In the genomic region with DNA sequence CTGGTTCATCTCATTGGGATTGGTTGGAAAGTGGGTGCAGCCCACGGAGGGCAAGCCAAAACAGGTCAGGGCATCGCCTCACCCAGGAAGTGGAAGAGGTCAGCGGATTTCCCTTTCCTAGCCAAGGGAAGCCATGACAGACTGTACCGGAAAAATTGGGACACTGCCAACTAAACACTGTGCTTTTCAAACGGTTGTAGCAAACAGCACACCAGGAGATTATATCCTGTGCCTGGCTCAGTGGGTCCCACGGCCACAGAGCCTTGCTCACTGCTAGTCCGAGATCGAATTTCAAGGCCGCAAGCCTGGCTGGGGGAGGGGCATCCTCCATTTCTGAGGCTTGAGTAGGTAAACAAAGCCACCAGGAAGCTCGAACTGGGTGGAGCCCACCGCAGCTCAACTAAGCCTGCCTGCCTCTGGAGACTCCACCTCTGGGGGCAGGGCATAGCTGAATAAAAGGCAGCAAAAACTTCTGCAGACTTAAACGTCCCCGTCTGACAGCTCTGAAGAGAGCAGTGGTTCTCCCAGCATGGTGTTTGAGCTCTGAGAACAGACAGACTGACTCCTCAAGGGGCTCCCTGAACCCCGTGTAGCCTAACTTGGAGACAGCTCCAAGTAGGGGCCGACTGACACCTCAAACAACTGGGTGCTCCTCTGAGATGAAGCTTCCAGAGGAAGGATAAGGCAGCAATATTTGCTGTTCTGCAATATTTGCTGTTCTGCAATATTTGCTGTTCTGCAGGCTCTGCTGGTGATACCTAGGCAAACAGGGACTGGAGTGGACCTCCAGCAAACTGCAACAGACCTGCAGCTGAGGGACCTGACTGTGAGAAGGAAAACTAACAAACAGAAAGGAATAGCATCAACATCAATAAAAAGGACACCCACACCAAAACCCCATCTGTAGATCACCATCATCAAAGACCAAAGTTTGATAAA, we compare ENCODE assay signal across 1 cellular context.
TF ChIP-seq lines count a peak whose summit lies in the region.

No MANE protein-coding gene starts in this region.

TF ChIP-seq in HepG2, 621 proteins besides CTCF, POLR2A, EP300 and RAD21 (continued from another document):
- TF ChIP-seq, protein P1, sequence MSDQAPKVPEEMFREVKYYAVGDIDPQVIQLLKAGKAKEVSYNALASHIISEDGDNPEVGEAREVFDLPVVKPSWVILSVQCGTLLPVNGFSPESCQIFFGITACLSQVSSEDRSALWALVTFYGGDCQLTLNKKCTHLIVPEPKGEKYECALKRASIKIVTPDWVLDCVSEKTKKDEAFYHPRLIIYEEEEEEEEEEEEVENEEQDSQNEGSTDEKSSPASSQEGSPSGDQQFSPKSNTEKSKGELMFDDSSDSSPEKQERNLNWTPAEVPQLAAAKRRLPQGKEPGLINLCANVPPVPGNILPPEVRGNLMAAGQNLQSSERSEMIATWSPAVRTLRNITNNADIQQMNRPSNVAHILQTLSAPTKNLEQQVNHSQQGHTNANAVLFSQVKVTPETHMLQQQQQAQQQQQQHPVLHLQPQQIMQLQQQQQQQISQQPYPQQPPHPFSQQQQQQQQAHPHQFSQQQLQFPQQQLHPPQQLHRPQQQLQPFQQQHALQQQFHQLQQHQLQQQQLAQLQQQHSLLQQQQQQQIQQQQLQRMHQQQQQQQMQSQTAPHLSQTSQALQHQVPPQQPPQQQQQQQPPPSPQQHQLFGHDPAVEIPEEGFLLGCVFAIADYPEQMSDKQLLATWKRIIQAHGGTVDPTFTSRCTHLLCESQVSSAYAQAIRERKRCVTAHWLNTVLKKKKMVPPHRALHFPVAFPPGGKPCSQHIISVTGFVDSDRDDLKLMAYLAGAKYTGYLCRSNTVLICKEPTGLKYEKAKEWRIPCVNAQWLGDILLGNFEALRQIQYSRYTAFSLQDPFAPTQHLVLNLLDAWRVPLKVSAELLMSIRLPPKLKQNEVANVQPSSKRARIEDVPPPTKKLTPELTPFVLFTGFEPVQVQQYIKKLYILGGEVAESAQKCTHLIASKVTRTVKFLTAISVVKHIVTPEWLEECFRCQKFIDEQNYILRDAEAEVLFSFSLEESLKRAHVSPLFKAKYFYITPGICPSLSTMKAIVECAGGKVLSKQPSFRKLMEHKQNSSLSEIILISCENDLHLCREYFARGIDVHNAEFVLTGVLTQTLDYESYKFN (CRISPR knock-in tag; conservative IDR thresholded peaks at IDR 0.05) = 0 out of 2 replicates have a peak, but pooled peaks have one; percentile 24
- TF ChIP-seq MAFF (IDR thresholded peaks at IDR 0.05; ENCODE audit: low read depth, low read length) = peak; percentile 21; the same call in 1 of the 2 replicates
- peak; percentile 41; the same call in 1 of the 2 replicates for TF ChIP-seq ZNF841 (CRISPR knock-in tag; IDR thresholded peaks at IDR 0.05; ENCODE audit: borderline replicate concordance)
- peak; percentile 66; the same call in 1 of the 2 replicates for TF ChIP-seq FOXA3 (CRISPR knock-in tag; IDR thresholded peaks at IDR 0.05)
- TF ChIP-seq ZNF12 (CRISPR knock-in tag; IDR thresholded peaks at IDR 0.05) = 0 out of 2 replicates have a peak, but pooled peaks have one; percentile 21
